ENCODE assay signal across 31 cellular contexts in the genomic region with DNA sequence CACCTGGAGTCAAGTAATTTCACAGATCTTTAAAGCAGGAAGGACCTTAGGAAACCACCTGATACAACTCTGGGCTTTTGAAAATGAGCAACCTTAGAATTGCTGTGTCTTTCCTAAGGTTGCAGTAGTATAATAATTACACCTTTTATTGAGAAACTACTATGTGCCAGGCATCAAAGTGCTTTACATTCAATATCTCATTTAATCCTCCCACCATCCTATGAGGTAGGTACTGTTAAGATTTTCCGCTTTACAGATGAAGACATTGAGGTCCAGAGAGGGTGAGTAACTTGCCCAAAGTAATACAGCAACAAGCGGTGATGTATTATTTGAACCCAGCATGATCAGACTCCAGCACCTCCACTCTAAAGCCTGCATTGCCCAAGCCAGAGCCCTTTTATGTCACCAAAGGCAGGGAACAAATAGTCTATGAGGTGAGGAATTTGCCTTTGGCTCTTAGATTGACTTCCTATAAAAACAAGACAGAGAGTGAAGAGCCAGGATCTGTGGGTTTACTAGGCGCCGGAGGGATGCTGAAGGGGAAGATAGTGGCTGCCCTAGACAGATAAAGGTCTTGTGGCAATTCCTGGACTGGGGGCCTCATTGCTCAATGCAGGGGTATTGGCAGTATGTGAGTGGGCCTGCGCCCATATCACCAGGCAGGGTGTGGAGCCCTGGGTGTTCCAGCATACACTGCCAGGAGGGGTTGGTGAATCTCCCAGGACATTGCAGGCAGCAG.
DNase-seq lines count a peak whose midpoint lies in the region; ATAC-seq, FAIRE-seq and TF ChIP-seq lines count a peak whose summit lies in the region.
"Had no signal": no experiment of that assay in that cellular context is flagged by ENCODE, and none has a peak within 500 bp of the region (broad histone marks: within the 10 kb centered on the region; RNA-seq: fewer than 3 reads in every experiment).

No MANE protein-coding gene starts in this region.

- H3K4me2 ChIP-seq in K562 (ENCODE audit: insufficient read depth, low read length), result no peak overlapping the region
- H3K4me2 ChIP-seq in smooth muscle cell, result peak overlapping the region; percentile 28

- no peak for TF ChIP-seq CTCF in K562 (IDR thresholded peaks at IDR 0.05 in 2 of 3, conservative IDR thresholded peaks at IDR 0.05 in 1 of 3; ENCODE audit: insufficient read depth in 2 of 3, low read depth in 1 of 3, low read length in 3 of 3)
- no peak for TF ChIP-seq CTCF in smooth muscle cell (IDR thresholded peaks at IDR 0.05; ENCODE audit: borderline replicate concordance, insufficient read depth, poor library complexity, severe bottlenecking)
- no peak for TF ChIP-seq CTCF in gastroesophageal sphincter (IDR thresholded peaks at IDR 0.05)

- POLR2A ChIA-PET in activated CD4-positive, alpha-beta T cell treated with anti-CD3 and anti-CD28 coated beads, Interleukin-2, amount 10 ng/mL, durations not matched to agents 7 days and 5 days (lab: Charles Lee), result no interaction called here
- POLR2A ChIA-PET in K562 (lab: Yijun Ruan, JAX), result interaction anchor here (0.8 kb wide), 1 partner anchor 192 kb away, joined by 3 read pairs; no protein-coding TSS in a partner anchor

- TF ChIP-seq RAD21 in K562 (CRISPR knock-in tag; conservative IDR thresholded peaks at IDR 0.05 in 1 of 2, IDR thresholded peaks at IDR 0.05 in 1 of 2), result no peak

- no peak for ATAC-seq in CD4-positive, CD25-positive, alpha-beta regulatory T cell (ENCODE audit: low read depth in 2 of 2)
- no peak for ATAC-seq in K562
- no peak for ATAC-seq in gastroesophageal sphincter

- no peaks in the 10 kb centered on the region for H3K27me3 ChIP-seq in CD4-positive, CD25-positive, alpha-beta regulatory T cell (ENCODE audit: control insufficient read depth, insufficient read depth, low read length)
- H3K27me3 ChIP-seq in K562 (ENCODE audit: control insufficient read depth in 2 of 2, insufficient read depth in 2 of 2, low read length in 2 of 2) (no peaks in the 10 kb centered on the region), smooth muscle cell (ENCODE audit: low read depth) (no peaks in the 10 kb centered on the region), HAP-1 (ENCODE audit: low read depth) (no peaks in the 10 kb centered on the region), gastroesophageal sphincter (no peaks in the 10 kb centered on the region)
- H3K27me3 ChIP-seq: ovary, testis had no signal

- no peak for TF ChIP-seq POLR2A in K562 (conservative IDR thresholded peaks at IDR 0.05)
- TF ChIP-seq POLR2A in gastroesophageal sphincter (IDR thresholded peaks at IDR 0.05), result no peak

- intact Hi-C loops in K562 (cut with micrococcal nuclease), result no loop called here

- H3K4me1 Mint-ChIP-seq in activated CD4-positive, alpha-beta T cell treated with anti-CD3 and anti-CD28 coated beads, Interleukin-2, amount 10 ng/mL, durations not matched to agents 7 days and 5 days, result peaks cover 5% of the 10 kb centered on the region
- H3K4me1 Mint-ChIP-seq in CD4-positive, CD25-positive, alpha-beta regulatory T cell, result peaks cover 5 to 19% (median 7%) of the 10 kb centered on the region in 4 donors
- H3K4me1 Mint-ChIP-seq: central memory CD8-positive, alpha-beta T cell had no signal

- no peak overlapping the region for H3K27ac ChIP-seq in CD4-positive, CD25-positive, alpha-beta regulatory T cell (ENCODE audit: insufficient read depth, low read length, poor library complexity, severe bottlenecking)
- H3K27ac ChIP-seq in K562 (ENCODE audit: extremely low read depth, low read depth, low read length), result no peak overlapping the region
- peak overlapping the region; percentile 45 for H3K27ac ChIP-seq in smooth muscle cell (ENCODE audit: low read depth)
- peak overlapping the region in 2 of 4 donors; percentile 44 to 51 for H3K27ac ChIP-seq in gastroesophageal sphincter
- H3K27ac ChIP-seq: ovary, RWPE1, SK-N-MC, testis had no signal

- H3K36me3 Mint-ChIP-seq in activated CD4-positive, alpha-beta T cell treated with anti-CD3 and anti-CD28 coated beads, Interleukin-2, amount 10 ng/mL, durations not matched to agents 7 days and 5 days (ENCODE audit: low read depth), result no peaks in the 10 kb centered on the region
- no peaks in the 10 kb centered on the region for H3K36me3 Mint-ChIP-seq in CD4-positive, CD25-positive, alpha-beta regulatory T cell
- H3K36me3 Mint-ChIP-seq: CD4-positive, alpha-beta memory T cell had no signal

- peak overlapping the region; percentile 3 for H3K4me3 ChIP-seq in CD4-positive, CD25-positive, alpha-beta regulatory T cell (ENCODE audit: low read depth, low read length)
- H3K4me3 ChIP-seq in K562, result no peak overlapping the region
- no peak overlapping the region for H3K4me3 ChIP-seq in smooth muscle cell
- no peak overlapping the region for H3K4me3 ChIP-seq in HAP-1
- H3K4me3 ChIP-seq in gastroesophageal sphincter, result no peak overlapping the region
- H3K4me3 ChIP-seq: lung, ovary, SK-N-MC, testis had no signal

- in situ Hi-C loops in K562 (cut with MboI), result no loop called here
- in situ Hi-C loops in HAP-1 (cut with MboI; ENCODE audit: low sequenced_read_pairs), result no loop called here

- H3K9ac ChIP-seq in K562 (ENCODE audit: insufficient read depth in 1 of 2, low read depth in 2 of 2, low read length in 2 of 2) (no peak overlapping the region), smooth muscle cell (ENCODE audit: low read depth) (no peak overlapping the region)

- H4K20me1 ChIP-seq in K562 (replicated peaks; ENCODE audit: control insufficient read depth, insufficient read depth, low read length) (no peaks in the 10 kb centered on the region), smooth muscle cell (ENCODE audit: low read depth) (no peaks in the 10 kb centered on the region)

- TF ChIP-seq EP300 in K562 (IDR thresholded peaks at IDR 0.05; ENCODE audit: low read length) (no peak), gastroesophageal sphincter (IDR thresholded peaks at IDR 0.05) (no peak)

- 58% methylated on average over 5 of the region's 5 CpGs for WGBS in K562 (ENCODE audit: insufficient coverage, low coverage, missing lambda C conversion rate)
- WGBS in smooth muscle cell (ENCODE audit: low lambda C conversion rate), result 61% methylated on average over 5 of the region's 5 CpGs
- WGBS in gastroesophageal sphincter (ENCODE audit: low coverage in 1 of 2), 2 donors, result 79 to 100% methylated on average over 2 to 5 of the region's 5 CpGs

- H3F3A ChIP-seq in smooth muscle cell (ENCODE audit: low read depth), result peaks cover 17% of the 10 kb centered on the region

- peak overlapping the region; percentile 20 for H3K27ac Mint-ChIP-seq in activated CD4-positive, alpha-beta T cell treated with anti-CD3 and anti-CD28 coated beads, Interleukin-2, amount 10 ng/mL, durations not matched to agents 7 days and 5 days
- H3K27ac Mint-ChIP-seq in CD4-positive, CD25-positive, alpha-beta regulatory T cell, result no peak overlapping the region
- H3K27ac Mint-ChIP-seq: CD4-positive, alpha-beta memory T cell; dendritic cell treated with granulocyte-macrophage colony-stimulating factor and Interleukin-4, amounts not matched to agents 40 ng/mL and 50 ng/mL, for 4 days; T-helper 1 cell treated with Interleukin-12 subunit alpha and Interleukin-12 subunit beta and Interleukin-4 antibody, amounts not matched to agents 30 μg/mL and 1 μg/mL, for 36 hours had no signal

- H3K36me3 ChIP-seq in CD4-positive, CD25-positive, alpha-beta regulatory T cell (ENCODE audit: control insufficient read depth, insufficient read depth, low read length), result no peaks in the 10 kb centered on the region
- H3K36me3 ChIP-seq in K562 (ENCODE audit: control insufficient read depth, insufficient read depth, low read length), result no peaks in the 10 kb centered on the region
- H3K36me3 ChIP-seq in smooth muscle cell (ENCODE audit: low read depth), result no peaks in the 10 kb centered on the region
- no peaks in the 10 kb centered on the region for H3K36me3 ChIP-seq in HAP-1 (replicated peaks)
- H3K36me3 ChIP-seq in gastroesophageal sphincter, result no peaks in the 10 kb centered on the region
- H3K36me3 ChIP-seq: ovary had no signal

- no peak overlapping the region for H3K4me3 Mint-ChIP-seq in activated CD4-positive, alpha-beta T cell treated with anti-CD3 and anti-CD28 coated beads, Interleukin-2, amount 10 ng/mL, durations not matched to agents 7 days and 5 days
- no peak overlapping the region for H3K4me3 Mint-ChIP-seq in CD4-positive, CD25-positive, alpha-beta regulatory T cell
- H3K4me3 Mint-ChIP-seq: CD4-positive, alpha-beta memory T cell; central memory CD8-positive, alpha-beta T cell; dendritic cell treated with granulocyte-macrophage colony-stimulating factor and Interleukin-4, amounts not matched to agents 40 ng/mL and 50 ng/mL, for 4 days; T-helper 1 cell treated with Interleukin-12 subunit alpha and Interleukin-12 subunit beta and Interleukin-4 antibody, amounts not matched to agents 30 μg/mL and 1 μg/mL, for 36 hours had no signal

- no peak for DNase-seq in activated CD4-positive, alpha-beta T cell treated with anti-CD3 and anti-CD28 coated beads, Interleukin-2, amount 10 ng/mL, durations not matched to agents 7 days and 5 days
- DNase-seq in activated CD4-positive, alpha-beta T cell treated with anti-CD3 and anti-CD28 coated beads for 48 hours, result no peak
- no peak for DNase-seq in CD4-positive, CD25-positive, alpha-beta regulatory T cell
- no peak for DNase-seq in K562 (ENCODE audit: extremely low read depth in 1 of 4, low spot score in 3 of 4)
- no peak for DNase-seq in smooth muscle cell (lab: John Stamatoyannopoulos, UW; ENCODE audit: unreplicated experiment)
- no peak for DNase-seq in HAP-1 (ENCODE audit: low spot score in 2 of 2)
- DNase-seq in GDM1 (lab: John Stamatoyannopoulos, UW), result no peak
- DNase-seq: activated CD4-positive, alpha-beta T cell treated with anti-CD3 and anti-CD28 coated beads, Interleukin-2, amount 50 U/mL, for 1 hour; activated CD8-positive, alpha-beta memory T cell treated with anti-CD3 and anti-CD28 coated beads, Interleukin-2, amount 50 U/mL, for 4 hours; activated effector memory CD4-positive, alpha-beta T cell treated with Interleukin-2 at 50 U/mL for 16 hours; AML-193; CD4-positive, alpha-beta memory T cell; glutamatergic neuron; NCI-H1436; NCI-H2081 treated with DMSO at 0.1 percent for 48 hours; NCI-H226; NCI-H748 treated with DMSO at 0.1 percent for 48 hours; ovary; stimulated activated CD4-positive, alpha-beta T cell treated with anti-CD3 and anti-CD28 coated beads, Interleukin-4, amount 100 ng/mL, for 1 hour; testis had no signal

- H3K9me3 ChIP-seq in CD4-positive, CD25-positive, alpha-beta regulatory T cell (ENCODE audit: control insufficient read depth in 2 of 2, low read length in 2 of 2), result no peaks in the 10 kb centered on the region
- no peaks in the 10 kb centered on the region for H3K9me3 ChIP-seq in K562 (replicated peaks; ENCODE audit: control insufficient read depth, insufficient read depth, low read depth, low read length)
- no peaks in the 10 kb centered on the region for H3K9me3 ChIP-seq in smooth muscle cell (replicated peaks; ENCODE audit: low read depth)
- no peaks in the 10 kb centered on the region for H3K9me3 ChIP-seq in HAP-1
- no peaks in the 10 kb centered on the region for H3K9me3 ChIP-seq in gastroesophageal sphincter
- H3K9me3 ChIP-seq: ovary, testis had no signal

- H3K9me1 ChIP-seq in K562 (ENCODE audit: control insufficient read depth, insufficient read depth, low read length), result no peaks in the 10 kb centered on the region

- CTCF ChIA-PET in activated CD4-positive, alpha-beta T cell treated with anti-CD3 and anti-CD28 coated beads, Interleukin-2, amount 10 ng/mL, durations not matched to agents 7 days and 5 days (lab: Charles Lee), result no interaction called here
- CTCF ChIA-PET in K562 (lab: Yijun Ruan, JAX; ENCODE audit: low intra/inter-chr PET ratio), result no interaction called here

- H3K9me3 Mint-ChIP-seq in activated CD4-positive, alpha-beta T cell treated with anti-CD3 and anti-CD28 coated beads, Interleukin-2, amount 10 ng/mL, durations not matched to agents 7 days and 5 days, result no peaks in the 10 kb centered on the region
- H3K9me3 Mint-ChIP-seq in CD4-positive, CD25-positive, alpha-beta regulatory T cell, result no peaks in the 10 kb centered on the region
- H3K9me3 Mint-ChIP-seq: CD4-positive, alpha-beta memory T cell; central memory CD8-positive, alpha-beta T cell; dendritic cell treated with granulocyte-macrophage colony-stimulating factor and Interleukin-4, amounts not matched to agents 40 ng/mL and 50 ng/mL, for 4 days; T-helper 1 cell treated with Interleukin-12 subunit alpha and Interleukin-12 subunit beta and Interleukin-4 antibody, amounts not matched to agents 30 μg/mL and 1 μg/mL, for 36 hours had no signal

- no peak for FAIRE-seq in K562 (lab: Jason Lieb, UNC)
- FAIRE-seq: A204.1, GM12891, HTR-8/SVneo, keratinocyte had no signal

- no peaks in the 10 kb centered on the region for H3K79me2 ChIP-seq in K562 (ENCODE audit: control insufficient read depth, insufficient read depth, low read length)
- H3K79me2 ChIP-seq in smooth muscle cell (ENCODE audit: low read depth), result no peaks in the 10 kb centered on the region

- no peak overlapping the region for H2AFZ ChIP-seq in K562 (ENCODE audit: low read depth, low read length)
- no peak overlapping the region for H2AFZ ChIP-seq in smooth muscle cell (ENCODE audit: low read depth)

- H3K27me3 Mint-ChIP-seq in activated CD4-positive, alpha-beta T cell treated with anti-CD3 and anti-CD28 coated beads, Interleukin-2, amount 10 ng/mL, durations not matched to agents 7 days and 5 days, result peaks cover 3% of the 10 kb centered on the region
- no peaks in the 10 kb centered on the region for H3K27me3 Mint-ChIP-seq in CD4-positive, CD25-positive, alpha-beta regulatory T cell
- H3K27me3 Mint-ChIP-seq: central memory CD8-positive, alpha-beta T cell had no signal

- BruUV-seq in K562 (replicated peaks; lab: Mats Ljungman, UMichigan), result no TSS peak

- peaks cover 8% of the 10 kb centered on the region for H3K4me1 ChIP-seq in CD4-positive, CD25-positive, alpha-beta regulatory T cell (ENCODE audit: control insufficient read depth, insufficient read depth, low read length, poor library complexity, severe bottlenecking)
- peaks cover 0 to 4% of the 10 kb centered on the region in 2 experiments; a peak in 2 of 5 replicates for H3K4me1 ChIP-seq in K562 (replicated peaks in 1 of 2; ENCODE audit: control insufficient read depth in 2 of 2, insufficient read depth in 2 of 2, low read length in 2 of 2)
- H3K4me1 ChIP-seq in smooth muscle cell (ENCODE audit: low read depth), result peaks cover 23% of the 10 kb centered on the region
- H3K4me1 ChIP-seq in HAP-1, result no peaks in the 10 kb centered on the region
- H3K4me1 ChIP-seq in gastroesophageal sphincter, result peaks cover 0 to 28% (median 8%) of the 10 kb centered on the region in 3 donors
